Comparison of ENCODE assay signal across 11 cellular contexts in genomic region chr10:24958701-24959392, GRCh38. TPM values are rescaled to one million over a fixed set of nuclear protein-coding genes. Genes with fewer than 3 reads are reported as not detected.
DNase-seq lines count a peak whose midpoint lies in the region; ATAC-seq, FAIRE-seq and TF ChIP-seq lines count a peak whose summit lies in the region.
"Had no signal": no experiment of that assay in that cellular context is flagged by ENCODE, and none has a peak within 500 bp of the region (broad histone marks: within the 10 kb centered on the region; RNA-seq: fewer than 3 reads in every experiment).

No MANE protein-coding gene starts in this region.

- no peaks in the 10 kb centered on the region for H3K36me3 Mint-ChIP-seq in Calu3 (ENCODE audit: insufficient read depth, unreplicated experiment)

- no peak for TF ChIP-seq POLR2A in H54 (IDR thresholded peaks at IDR 0.05; ENCODE audit: low read depth, low read length)

- no peak overlapping the region for H3K27ac Mint-ChIP-seq in Calu3 (ENCODE audit: unreplicated experiment)
- H3K27ac Mint-ChIP-seq: T-helper 2 cell treated with Interferon-gamma antibody and Interleukin-4, amounts not matched to agents 5 μg/mL and 100 μg/mL, for 36 hours had no signal

- TF ChIP-seq CTCF in cardiac fibroblast (IDR thresholded peaks at IDR 0.05; ENCODE audit: low read depth, low read length): no peak
- TF ChIP-seq CTCF in Calu3 (IDR thresholded peaks at IDR 0.05; ENCODE audit: unreplicated experiment): no peak

- no peak overlapping the region for H3K4me3 Mint-ChIP-seq in Calu3 (ENCODE audit: low read depth, unreplicated experiment)
- H3K4me3 Mint-ChIP-seq: T-helper 2 cell treated with Interferon-gamma antibody and Interleukin-4, amounts not matched to agents 5 μg/mL and 100 μg/mL, for 36 hours had no signal

- no TSS peak for BruUV-seq in Calu3 (replicated peaks; lab: Mats Ljungman, UMichigan)

- no peaks in the 10 kb centered on the region for H3K27me3 Mint-ChIP-seq in Calu3 (ENCODE audit: unreplicated experiment)

- H3K9me3 Mint-ChIP-seq in Calu3 (ENCODE audit: low read depth, unreplicated experiment): peaks cover 2% of the 10 kb centered on the region
- H3K9me3 Mint-ChIP-seq: T-helper 2 cell treated with Interferon-gamma antibody and Interleukin-4, amounts not matched to agents 5 μg/mL and 100 μg/mL, for 36 hours had no signal

- peak overlapping the region in 1 of 2 donors; percentile 0 for H3K4me3 ChIP-seq in cardiac fibroblast (replicated peaks in 1 of 2; ENCODE audit: low read depth in 2 of 2, low read length in 2 of 2)
- H3K4me3 ChIP-seq in skin epidermis: no peak overlapping the region

- no peak for ATAC-seq in GM18511 (IDR thresholded peaks at IDR 0.05; ENCODE audit: unreplicated experiment)

- peak; percentile 83 for FAIRE-seq in H54 (lab: Jason Lieb, UNC)

- DNase-seq in H54 (ENCODE audit: insufficient read length, low spot score) (no peak), cardiac fibroblast (ENCODE audit: low read depth in 2 of 2) (peak; percentile 73 to 86), left kidney (ENCODE audit: low read depth, low spot score) (peak; percentile 91), Calu3 (no peak), NCI-H2171 (lab: John Stamatoyannopoulos, UW) (no peak), NCI-H146 treated with DMSO at 0.1 percent for 48 hours (lab: John Stamatoyannopoulos, UW; ENCODE audit: unreplicated experiment) (no peak)
- DNase-seq: GF-D8 had no signal

- peaks cover 27% of the 10 kb centered on the region for H3K4me1 Mint-ChIP-seq in Calu3 (ENCODE audit: low read depth, unreplicated experiment)

- H3K27ac ChIP-seq in skin epidermis: peak overlapping the region in 15 of 21 experiments; percentile 2 to 72 (median 51)

- CTCF ChIA-PET in Calu3 (lab: Charles Lee): interaction anchor here (0.7 kb wide), 1 partner anchor 1552 kb away, joined by 3 read pairs; no protein-coding TSS in a partner anchor

- intact Hi-C loops in Calu3 (cut with micrococcal nuclease; ENCODE audit: unreplicated experiment): no loop called here

RNA-seq across cellular contexts. Expression of gene PRTFDC1, which starts 6.4 kb away (rescaled TPM):
- total RNA-seq in Calu3 (2022): 22.7 and 24.6 TPM in 2 replicates

RNA-seq across cellular contexts. Expression of gene ENKUR, which starts 57.1 kb away (rescaled TPM):
- 0.37 and 0.66 TPM in 2 replicates for total RNA-seq in Calu3 (2022)
- total RNA-seq: mesenteric fat pad had no signal

RNA-seq across cellular contexts. Expression of gene THNSL1, which starts 57.6 kb away (rescaled TPM):
- total RNA-seq in Calu3 (2022): 6.6 and 7.0 TPM in 2 replicates

Comparison
In these comparisons a context has a peak if more than half of its experiments do, and no peak if none do; other contexts are left out.
1. DNase-seq: peak in cardiac fibroblast (2 of 2) and left kidney (single experiment); none in H54 (single experiment), Calu3 (single experiment), NCI-H2171 (single experiment) and NCI-H146 treated with DMSO at 0.1 percent for 48 hours (single experiment).